ENCODE assay signal across 19 cellular contexts in the genomic region with DNA sequence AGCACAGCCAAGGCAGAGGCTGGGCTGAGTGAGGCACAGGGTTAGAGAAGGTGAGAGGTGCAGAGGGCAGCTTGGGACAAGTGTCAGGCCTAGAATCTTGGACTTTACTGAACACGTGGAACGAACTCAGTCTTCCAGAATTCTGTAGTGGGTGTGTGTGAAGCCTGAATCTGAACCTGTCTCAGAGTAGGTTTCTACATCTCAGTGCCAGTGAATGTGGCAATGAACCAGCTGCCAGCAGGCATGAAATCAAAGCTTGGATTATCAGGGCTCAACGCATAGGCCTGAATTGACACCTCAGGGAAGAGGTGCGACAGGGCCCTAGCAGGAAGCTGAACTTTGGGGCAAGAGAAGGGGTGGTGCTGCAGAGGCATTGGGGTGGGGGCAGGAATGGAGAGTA.
DNase-seq lines count a peak whose midpoint lies in the region; ATAC-seq, FAIRE-seq and TF ChIP-seq lines count a peak whose summit lies in the region.
"Had no signal": no experiment of that assay in that cellular context is flagged by ENCODE, and none has a peak within 500 bp of the region (broad histone marks: within the 10 kb centered on the region; RNA-seq: fewer than 3 reads in every experiment).

No MANE protein-coding gene starts in this region.

- BruUV-seq in endothelial cell of umbilical vein (replicated peaks; lab: Mats Ljungman, UMichigan) = no TSS peak

- no peaks in the 10 kb centered on the region for H3K36me3 ChIP-seq in HUES48 (ENCODE audit: control insufficient read depth, insufficient read depth, low read length)
- peaks cover 2 to 5% of the 10 kb centered on the region in 2 experiments for H3K36me3 ChIP-seq in endothelial cell of umbilical vein (ENCODE audit: control insufficient read depth in 2 of 2, extremely low read depth in 1 of 2, insufficient read depth in 2 of 2, low read length in 2 of 2)
- no peaks in the 10 kb centered on the region for H3K36me3 ChIP-seq in stomach smooth muscle (ENCODE audit: control insufficient read depth in 2 of 2, insufficient read depth in 2 of 2, low read length in 2 of 2)
- H3K36me3 ChIP-seq: HAP-1, MG63, upper lobe of right lung had no signal

- no peak overlapping the region for H2AFZ ChIP-seq in endothelial cell of umbilical vein (ENCODE audit: low read depth, low read length)

- H3K27me3 ChIP-seq in HUES48 (ENCODE audit: control insufficient read depth, insufficient read depth, low read length) (no peaks in the 10 kb centered on the region), endothelial cell of umbilical vein (ENCODE audit: control insufficient read depth in 2 of 2, insufficient read depth in 2 of 2, low read length in 2 of 2) (no peaks in the 10 kb centered on the region), stomach smooth muscle (ENCODE audit: control insufficient read depth in 1 of 2, insufficient read depth in 2 of 2, low read length in 2 of 2) (no peaks in the 10 kb centered on the region)
- H3K27me3 ChIP-seq: MG63, upper lobe of right lung had no signal

- no peak overlapping the region for H3K9ac ChIP-seq in HUES48 (ENCODE audit: low read depth, low read length)
- no peak overlapping the region for H3K9ac ChIP-seq in endothelial cell of umbilical vein (replicated peaks; ENCODE audit: extremely low read depth, insufficient read depth, low read length)
- no peak overlapping the region for H3K9ac ChIP-seq in stomach smooth muscle (ENCODE audit: low read length in 2 of 2)

- POLR2A ChIA-PET in endothelial cell of umbilical vein (lab: Charles Lee) = no interaction called here

- H3K4me1 ChIP-seq in HUES48 (ENCODE audit: control insufficient read depth, insufficient read depth, low read length) (peaks cover 50% of the 10 kb centered on the region), endothelial cell of umbilical vein (ENCODE audit: control insufficient read depth, extremely low read depth, insufficient read depth, low read length) (peaks cover 8% of the 10 kb centered on the region), stomach smooth muscle (ENCODE audit: control insufficient read depth, insufficient read depth, low read length) (peaks cover 57% of the 10 kb centered on the region)

- peaks cover 47% of the 10 kb centered on the region for H3K79me2 ChIP-seq in endothelial cell of umbilical vein (ENCODE audit: control insufficient read depth, insufficient read depth, low read length)

- FAIRE-seq in endothelial cell of umbilical vein (lab: Jason Lieb, UNC) (no peak), D721Med (lab: Jason Lieb, UNC) (no peak)
- FAIRE-seq: bronchial epithelial cell had no signal

- H3K4me2 ChIP-seq in endothelial cell of umbilical vein (ENCODE audit: insufficient read depth, low read length) = no peak overlapping the region

- dilution Hi-C loops in endothelial cell of umbilical vein (cut with MboI; ENCODE audit: extremely low pct_ligation_motif_present, low sequenced_read_pairs) = no loop called here

- DNase-seq in endothelial cell of umbilical vein (ENCODE audit: low read depth, low spot score) (no peak), left lobe of liver (ENCODE audit: low spot score) (no peak), D721Med (ENCODE audit: insufficient read length, low spot score) (no peak), coronary artery (ENCODE audit: low spot score) (no peak)
- DNase-seq: activated CD8-positive, alpha-beta T cell treated with anti-CD3 and anti-CD28 coated beads for 36 hours; activated gamma-delta T cell; activated T-cell treated with anti-CD3 and anti-CD28 coated beads for 4 hours; dermis blood vessel endothelial cell; MG63; NCI-H187; NCI-H526; stimulated activated naive CD8-positive, alpha-beta T cell treated with anti-CD3 and anti-CD28 coated beads, Interleukin-15, amount 100 ng/mL, for 72 hours; upper lobe of right lung had no signal

- H3K9me3 ChIP-seq in HUES48 (ENCODE audit: control insufficient read depth, insufficient read depth, low read length) = no peaks in the 10 kb centered on the region
- no peaks in the 10 kb centered on the region for H3K9me3 ChIP-seq in endothelial cell of umbilical vein (replicated peaks; ENCODE audit: control insufficient read depth, insufficient read depth, low read length)
- H3K9me3 ChIP-seq in stomach smooth muscle (ENCODE audit: control insufficient read depth in 2 of 2, low read length in 2 of 2) = no peaks in the 10 kb centered on the region
- H3K9me3 ChIP-seq: HAP-1, MG63, upper lobe of right lung had no signal

- CTCF ChIA-PET in endothelial cell of umbilical vein (lab: Charles Lee) = interaction anchor here (1.0 to 1.3 kb wide), 2 partner anchors 29 to 105 kb away, joined by 3 read pairs; partner anchors contain the start of gene SAMD4A

- H4K20me1 ChIP-seq in endothelial cell of umbilical vein (replicated peaks; ENCODE audit: control insufficient read depth, extremely low read depth, insufficient read depth, low read length) = no peaks in the 10 kb centered on the region

- H3K4me3 ChIP-seq in HUES48 (ENCODE audit: low read depth, low read length) (no peak overlapping the region), endothelial cell of umbilical vein (replicated peaks in 1 of 3; ENCODE audit: insufficient read depth in 1 of 3, low read depth in 1 of 3, low read length in 3 of 3) (no peak overlapping the region), stomach smooth muscle (ENCODE audit: low read length in 2 of 2) (no peak overlapping the region), coronary artery (no peak overlapping the region)
- H3K4me3 ChIP-seq: HAP-1, MG63, upper lobe of right lung had no signal

- H3K27ac ChIP-seq in HUES48 (ENCODE audit: low read depth, low read length) = peak overlapping the region; percentile 22
- H3K27ac ChIP-seq in endothelial cell of umbilical vein (ENCODE audit: insufficient read depth, low read depth, low read length) = no peak overlapping the region
- H3K27ac ChIP-seq in stomach smooth muscle (ENCODE audit: low read length) = peak overlapping the region; percentile 18
- H3K27ac ChIP-seq in coronary artery = no peak overlapping the region
- H3K27ac ChIP-seq: C4-2B, upper lobe of right lung had no signal

- TF ChIP-seq POLR2A in endothelial cell of umbilical vein (IDR thresholded peaks at IDR 0.05; ENCODE audit: low read depth, low read length) = no peak

- no peak for TF ChIP-seq CTCF in endothelial cell of umbilical vein (IDR thresholded peaks at IDR 0.05; ENCODE audit: extremely low read depth in 1 of 2, insufficient read depth in 1 of 2, low read depth in 1 of 2, low read length in 2 of 2)
- TF ChIP-seq CTCF in D721Med (IDR thresholded peaks at IDR 0.05; ENCODE audit: insufficient read depth, missing control alignments) = no peak
- TF ChIP-seq CTCF in coronary artery (IDR thresholded peaks at IDR 0.05) = no peak

- no peaks in the 10 kb centered on the region for H3K9me1 ChIP-seq in endothelial cell of umbilical vein (replicated peaks; ENCODE audit: control insufficient read depth, extremely low read depth, insufficient read depth, low read length)

- ATAC-seq in left lobe of liver (peak; percentile 31), GM18909 (IDR thresholded peaks at IDR 0.05; ENCODE audit: poor library complexity, unreplicated experiment) (no peak)
- ATAC-seq: activated CD8-positive, alpha-beta T cell treated with anti-CD3 and anti-CD28 coated beads for 36 hours; stimulated activated naive CD8-positive, alpha-beta T cell treated with anti-CD3 and anti-CD28 coated beads, Interleukin-15, amount 100 ng/mL, for 72 hours; upper lobe of right lung had no signal

- intact Hi-C loops in endothelial cell of umbilical vein (cut with micrococcal nuclease) = no loop called here

TF ChIP-seq in endothelial cell of umbilical vein, 7 proteins besides CTCF, POLR2A, EP300 and RAD21:
- no peak for TF ChIP-seq EZH2 (IDR thresholded peaks at IDR 0.05; ENCODE audit: borderline replicate concordance, low read depth, low read length, severe bottlenecking)
- peak; percentile 17 for TF ChIP-seq POLR2AphosphoS5 (IDR thresholded peaks at IDR 0.05; ENCODE audit: insufficient read depth, low read depth, low read length)
- TF ChIP-seq JUN (IDR thresholded peaks at IDR 0.05; ENCODE audit: borderline replicate concordance, insufficient read depth, insufficient read length, low read depth) = no peak
- TF ChIP-seq MAX (IDR thresholded peaks at IDR 0.05; ENCODE audit: insufficient read depth, insufficient read length) = no peak
- TF ChIP-seq FOS (IDR thresholded peaks at IDR 0.05; ENCODE audit: borderline replicate concordance, insufficient read depth, low read length) = no peak
- TF ChIP-seq MYC (IDR thresholded peaks at IDR 0.05; ENCODE audit: low read depth, low read length) = no peak
TF ChIP-seq in endothelial cell of umbilical vein: peak in this region for 1.

Comparison
In these comparisons a context has a peak if more than half of its experiments do, and no peak if none do; other contexts are left out.
1. H3K27ac ChIP-seq: peak in HUES48 (single experiment) and stomach smooth muscle (single experiment); none in endothelial cell of umbilical vein (single experiment) and coronary artery (0 of 2).